Comparison of ENCODE assay signal across 1 cellular context in the genomic region with DNA sequence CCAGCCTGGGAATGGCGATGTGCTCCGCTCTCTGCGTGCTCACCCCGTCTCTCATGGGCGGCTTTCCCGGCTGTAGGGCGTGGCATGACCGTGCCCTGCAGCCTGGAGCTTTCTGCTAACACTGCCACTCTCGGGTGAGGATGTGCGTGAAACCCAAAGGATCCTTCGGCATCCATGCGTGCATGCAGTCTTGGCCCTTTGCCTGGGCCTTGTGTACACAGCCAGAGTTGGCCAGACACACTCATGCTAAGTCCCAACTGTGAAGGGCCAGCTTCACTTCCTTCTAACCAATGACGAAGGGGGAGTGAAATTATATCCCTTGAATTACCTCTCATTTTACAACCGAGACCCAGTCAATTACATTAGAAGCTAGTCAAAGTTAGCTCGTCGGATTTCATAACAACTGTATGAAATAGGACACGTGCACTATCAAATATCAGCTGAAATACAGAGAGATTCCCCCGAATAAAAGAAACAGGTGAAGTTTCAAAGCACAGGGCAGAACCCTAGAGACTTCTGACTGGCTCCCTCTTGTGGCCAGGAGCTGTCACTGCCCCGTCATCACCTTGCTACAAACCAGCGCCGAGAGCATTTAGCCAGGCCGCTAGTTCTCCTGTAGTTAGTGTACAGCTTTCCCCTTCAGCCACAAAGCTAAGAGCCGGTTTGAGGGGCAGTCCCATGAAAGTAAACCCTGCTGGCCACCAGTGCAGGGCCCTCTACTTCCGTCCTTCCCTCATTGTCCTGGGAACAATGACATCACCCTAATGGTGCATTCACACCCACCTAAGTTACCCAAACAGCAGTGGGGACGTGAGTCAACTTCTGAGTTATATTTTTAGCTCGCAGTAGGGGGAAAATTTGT.
TF ChIP-seq lines count a peak whose summit lies in the region.

No MANE protein-coding gene starts in this region.

TF ChIP-seq in HEK293, 187 proteins besides CTCF, POLR2A, EP300 and RAD21 (continued from another document):
- TF ChIP-seq, protein P1, sequence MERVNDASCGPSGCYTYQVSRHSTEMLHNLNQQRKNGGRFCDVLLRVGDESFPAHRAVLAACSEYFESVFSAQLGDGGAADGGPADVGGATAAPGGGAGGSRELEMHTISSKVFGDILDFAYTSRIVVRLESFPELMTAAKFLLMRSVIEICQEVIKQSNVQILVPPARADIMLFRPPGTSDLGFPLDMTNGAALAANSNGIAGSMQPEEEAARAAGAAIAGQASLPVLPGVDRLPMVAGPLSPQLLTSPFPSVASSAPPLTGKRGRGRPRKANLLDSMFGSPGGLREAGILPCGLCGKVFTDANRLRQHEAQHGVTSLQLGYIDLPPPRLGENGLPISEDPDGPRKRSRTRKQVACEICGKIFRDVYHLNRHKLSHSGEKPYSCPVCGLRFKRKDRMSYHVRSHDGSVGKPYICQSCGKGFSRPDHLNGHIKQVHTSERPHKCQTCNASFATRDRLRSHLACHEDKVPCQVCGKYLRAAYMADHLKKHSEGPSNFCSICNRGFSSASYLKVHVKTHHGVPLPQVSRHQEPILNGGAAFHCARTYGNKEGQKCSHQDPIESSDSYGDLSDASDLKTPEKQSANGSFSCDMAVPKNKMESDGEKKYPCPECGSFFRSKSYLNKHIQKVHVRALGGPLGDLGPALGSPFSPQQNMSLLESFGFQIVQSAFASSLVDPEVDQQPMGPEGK (tag by site-specific recombination; IDR thresholded peaks at IDR 0.05), result peak; percentile 30
- TF ChIP-seq ZNF521 (tag by site-specific recombination; IDR thresholded peaks at IDR 0.05) (no peak), ZFP3 (tag by site-specific recombination; IDR thresholded peaks at IDR 0.05; ENCODE audit: low read depth) (no peak), RBAK (tag by site-specific recombination; IDR thresholded peaks at IDR 0.05) (no peak), ZNF777 (tag by site-specific recombination; IDR thresholded peaks at IDR 0.05; ENCODE audit: borderline replicate concordance) (no peak), ZNF266 (tag by site-specific recombination; IDR thresholded peaks at IDR 0.05; ENCODE audit: low read depth) (no peak), ZNF114 (tag by site-specific recombination; IDR thresholded peaks at IDR 0.05) (no peak), GFI1B (tag by site-specific recombination; IDR thresholded peaks at IDR 0.05) (no peak), ZFP69B (tag by site-specific recombination; IDR thresholded peaks at IDR 0.05) (0 out of 2 replicates have a peak, but pooled peaks have one; percentile 41), ZNF664 (tag by site-specific recombination; IDR thresholded peaks at IDR 0.05) (no peak), SCRT2 (tag by site-specific recombination; IDR thresholded peaks at IDR 0.05) (peak; percentile 80), HOXC10 (CRISPR knock-in tag; IDR thresholded peaks at IDR 0.05) (no peak), KLF16 (tag by site-specific recombination; IDR thresholded peaks at IDR 0.05) (no peak), KLF10 (tag by site-specific recombination; IDR thresholded peaks at IDR 0.05) (no peak), ZNF629 (tag by site-specific recombination; IDR thresholded peaks at IDR 0.05) (peak; percentile 80), ZBTB48 (tag by site-specific recombination; IDR thresholded peaks at IDR 0.05) (no peak), ZNF768 (tag by site-specific recombination; IDR thresholded peaks at IDR 0.05) (no peak), ZNF221 (tag by site-specific recombination; IDR thresholded peaks at IDR 0.05; ENCODE audit: borderline replicate concordance) (no peak), ZNF76 (tag by site-specific recombination; IDR thresholded peaks at IDR 0.05; ENCODE audit: borderline replicate concordance, low read depth) (peak; percentile 40; the same call in 1 of the 2 replicates), ZNF623 (tag by site-specific recombination; IDR thresholded peaks at IDR 0.05) (no peak), KLF1 (tag by site-specific recombination; IDR thresholded peaks at IDR 0.05) (peak; percentile 22; the same call in 1 of the 2 replicates), ZSCAN30 (tag by site-specific recombination; IDR thresholded peaks at IDR 0.05) (0 out of 2 replicates have a peak, but pooled peaks have one; percentile 16), ZNF561 (tag by site-specific recombination; IDR thresholded peaks at IDR 0.05; ENCODE audit: borderline replicate concordance) (no peak), ZNF175 (tag by site-specific recombination; IDR thresholded peaks at IDR 0.05) (no peak), ZNF791 (tag by site-specific recombination; IDR thresholded peaks at IDR 0.05) (no peak), ZNF600 (tag by site-specific recombination; IDR thresholded peaks at IDR 0.05) (0 out of 2 replicates have a peak, but pooled peaks have one; percentile 11)
- TF ChIP-seq, protein P2, sequence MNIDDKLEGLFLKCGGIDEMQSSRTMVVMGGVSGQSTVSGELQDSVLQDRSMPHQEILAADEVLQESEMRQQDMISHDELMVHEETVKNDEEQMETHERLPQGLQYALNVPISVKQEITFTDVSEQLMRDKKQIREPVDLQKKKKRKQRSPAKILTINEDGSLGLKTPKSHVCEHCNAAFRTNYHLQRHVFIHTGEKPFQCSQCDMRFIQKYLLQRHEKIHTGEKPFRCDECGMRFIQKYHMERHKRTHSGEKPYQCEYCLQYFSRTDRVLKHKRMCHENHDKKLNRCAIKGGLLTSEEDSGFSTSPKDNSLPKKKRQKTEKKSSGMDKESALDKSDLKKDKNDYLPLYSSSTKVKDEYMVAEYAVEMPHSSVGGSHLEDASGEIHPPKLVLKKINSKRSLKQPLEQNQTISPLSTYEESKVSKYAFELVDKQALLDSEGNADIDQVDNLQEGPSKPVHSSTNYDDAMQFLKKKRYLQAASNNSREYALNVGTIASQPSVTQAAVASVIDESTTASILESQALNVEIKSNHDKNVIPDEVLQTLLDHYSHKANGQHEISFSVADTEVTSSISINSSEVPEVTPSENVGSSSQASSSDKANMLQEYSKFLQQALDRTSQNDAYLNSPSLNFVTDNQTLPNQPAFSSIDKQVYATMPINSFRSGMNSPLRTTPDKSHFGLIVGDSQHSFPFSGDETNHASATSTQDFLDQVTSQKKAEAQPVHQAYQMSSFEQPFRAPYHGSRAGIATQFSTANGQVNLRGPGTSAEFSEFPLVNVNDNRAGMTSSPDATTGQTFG (tag by site-specific recombination; IDR thresholded peaks at IDR 0.05; ENCODE audit: borderline replicate concordance), result no peak
- TF ChIP-seq, protein P3, sequence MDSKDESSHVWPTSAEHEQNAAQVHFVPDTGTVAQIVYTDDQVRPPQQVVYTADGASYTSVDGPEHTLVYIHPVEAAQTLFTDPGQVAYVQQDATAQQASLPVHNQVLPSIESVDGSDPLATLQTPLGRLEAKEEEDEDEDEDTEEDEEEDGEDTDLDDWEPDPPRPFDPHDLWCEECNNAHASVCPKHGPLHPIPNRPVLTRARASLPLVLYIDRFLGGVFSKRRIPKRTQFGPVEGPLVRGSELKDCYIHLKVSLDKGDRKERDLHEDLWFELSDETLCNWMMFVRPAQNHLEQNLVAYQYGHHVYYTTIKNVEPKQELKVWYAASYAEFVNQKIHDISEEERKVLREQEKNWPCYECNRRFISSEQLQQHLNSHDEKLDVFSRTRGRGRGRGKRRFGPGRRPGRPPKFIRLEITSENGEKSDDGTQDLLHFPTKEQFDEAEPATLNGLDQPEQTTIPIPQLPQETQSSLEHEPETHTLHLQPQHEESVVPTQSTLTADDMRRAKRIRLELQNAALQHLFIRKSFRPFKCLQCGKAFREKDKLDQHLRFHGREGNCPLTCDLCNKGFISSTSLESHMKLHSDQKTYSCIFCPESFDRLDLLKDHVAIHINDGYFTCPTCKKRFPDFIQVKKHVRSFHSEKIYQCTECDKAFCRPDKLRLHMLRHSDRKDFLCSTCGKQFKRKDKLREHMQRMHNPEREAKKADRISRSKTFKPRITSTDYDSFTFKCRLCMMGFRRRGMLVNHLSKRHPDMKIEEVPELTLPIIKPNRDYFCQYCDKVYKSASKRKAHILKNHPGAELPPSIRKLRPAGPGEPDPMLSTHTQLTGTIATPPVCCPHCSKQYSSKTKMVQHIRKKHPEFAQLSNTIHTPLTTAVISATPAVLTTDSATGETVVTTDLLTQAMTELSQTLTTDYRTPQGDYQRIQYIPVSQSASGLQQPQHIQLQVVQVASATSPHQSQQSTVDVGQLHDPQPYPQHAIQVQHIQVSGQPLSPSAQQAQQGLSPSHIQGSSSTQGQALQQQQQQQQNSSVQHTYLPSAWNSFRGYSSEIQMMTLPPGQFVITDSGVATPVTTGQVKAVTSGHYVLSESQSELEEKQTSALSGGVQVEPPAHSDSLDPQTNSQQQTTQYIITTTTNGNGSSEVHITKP (tag by site-specific recombination; IDR thresholded peaks at IDR 0.05), result peak; percentile 58; the same call in 1 of the 2 replicates
- TF ChIP-seq, protein P4, sequence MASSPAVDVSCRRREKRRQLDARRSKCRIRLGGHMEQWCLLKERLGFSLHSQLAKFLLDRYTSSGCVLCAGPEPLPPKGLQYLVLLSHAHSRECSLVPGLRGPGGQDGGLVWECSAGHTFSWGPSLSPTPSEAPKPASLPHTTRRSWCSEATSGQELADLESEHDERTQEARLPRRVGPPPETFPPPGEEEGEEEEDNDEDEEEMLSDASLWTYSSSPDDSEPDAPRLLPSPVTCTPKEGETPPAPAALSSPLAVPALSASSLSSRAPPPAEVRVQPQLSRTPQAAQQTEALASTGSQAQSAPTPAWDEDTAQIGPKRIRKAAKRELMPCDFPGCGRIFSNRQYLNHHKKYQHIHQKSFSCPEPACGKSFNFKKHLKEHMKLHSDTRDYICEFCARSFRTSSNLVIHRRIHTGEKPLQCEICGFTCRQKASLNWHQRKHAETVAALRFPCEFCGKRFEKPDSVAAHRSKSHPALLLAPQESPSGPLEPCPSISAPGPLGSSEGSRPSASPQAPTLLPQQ (tag by site-specific recombination; IDR thresholded peaks at IDR 0.05), result peak; percentile 66; the same call in 1 of the 2 replicates
- TF ChIP-seq, protein P5, sequence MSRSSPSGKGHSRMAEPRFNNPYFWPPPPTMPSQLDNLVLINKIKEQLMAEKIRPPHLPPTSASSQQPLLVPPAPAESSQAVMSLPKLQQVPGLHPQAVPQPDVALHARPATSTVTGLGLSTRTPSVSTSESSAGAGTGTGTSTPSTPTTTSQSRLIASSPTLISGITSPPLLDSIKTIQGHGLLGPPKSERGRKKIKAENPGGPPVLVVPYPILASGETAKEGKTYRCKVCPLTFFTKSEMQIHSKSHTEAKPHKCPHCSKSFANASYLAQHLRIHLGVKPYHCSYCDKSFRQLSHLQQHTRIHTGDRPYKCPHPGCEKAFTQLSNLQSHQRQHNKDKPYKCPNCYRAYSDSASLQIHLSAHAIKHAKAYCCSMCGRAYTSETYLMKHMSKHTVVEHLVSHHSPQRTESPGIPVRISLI (tag by site-specific recombination; IDR thresholded peaks at IDR 0.05), result no peak
- TF ChIP-seq, protein P6, sequence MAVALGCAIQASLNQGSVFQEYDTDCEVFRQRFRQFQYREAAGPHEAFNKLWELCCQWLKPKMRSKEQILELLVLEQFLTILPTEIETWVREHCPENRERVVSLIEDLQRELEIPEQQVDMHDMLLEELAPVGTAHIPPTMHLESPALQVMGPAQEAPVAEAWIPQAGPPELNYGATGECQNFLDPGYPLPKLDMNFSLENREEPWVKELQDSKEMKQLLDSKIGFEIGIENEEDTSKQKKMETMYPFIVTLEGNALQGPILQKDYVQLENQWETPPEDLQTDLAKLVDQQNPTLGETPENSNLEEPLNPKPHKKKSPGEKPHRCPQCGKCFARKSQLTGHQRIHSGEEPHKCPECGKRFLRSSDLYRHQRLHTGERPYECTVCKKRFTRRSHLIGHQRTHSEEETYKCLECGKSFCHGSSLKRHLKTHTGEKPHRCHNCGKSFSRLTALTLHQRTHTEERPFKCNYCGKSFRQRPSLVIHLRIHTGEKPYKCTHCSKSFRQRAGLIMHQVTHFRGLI (tag by site-specific recombination; IDR thresholded peaks at IDR 0.05), result peak; percentile 46; the same call in 1 of the 2 replicates
